ENCODE assay signal across 17 cellular contexts in the genomic region with DNA sequence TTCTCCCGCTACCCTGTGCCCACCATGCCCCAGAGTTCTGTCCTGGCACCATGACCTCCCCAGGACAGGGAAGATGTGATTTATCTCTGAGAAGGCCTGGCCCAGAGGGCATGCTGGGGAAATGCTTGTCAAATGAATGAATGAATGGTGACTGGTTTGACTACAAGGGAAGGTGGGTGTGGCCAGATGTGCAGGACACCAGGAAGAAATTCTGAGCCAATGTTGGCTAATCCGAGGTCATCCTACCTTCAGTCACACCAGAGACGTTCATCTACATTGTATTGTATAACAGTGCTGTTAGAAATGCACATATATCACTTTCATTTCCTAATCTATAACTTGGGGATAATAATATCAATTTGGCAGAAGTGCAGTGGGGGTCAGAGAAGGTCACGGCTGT.
"Had no signal": no experiment of that assay in that cellular context is flagged by ENCODE, and none has a peak within 500 bp of the region (broad histone marks: within the 10 kb centered on the region; RNA-seq: fewer than 3 reads in every experiment).

No MANE protein-coding gene starts in this region.

- H3K4me3 Mint-ChIP-seq: activated CD8-positive, alpha-beta T cell treated with anti-CD3 and anti-CD28 coated beads, Interleukin-2, amount 10 ng/mL, durations not matched to agents 7 days and 5 days; activated naive CD8-positive, alpha-beta T cell; activated T-cell treated with anti-CD3 and anti-CD28 coated beads, Interleukin-2, amount 50 U/mL, for 72 hours; endodermal cell; nephron progenitor cell; stimulated activated effector memory CD8-positive, alpha-beta T cell treated with anti-CD3 and anti-CD28 coated beads, Interleukin-12 subunit alpha, Interleukin-12 subunit beta, amount 100 ng/mL, for 72 hours; WTC11 had no signal

- H3K4me1 Mint-ChIP-seq: endodermal cell; nephron progenitor cell; stimulated activated effector memory CD8-positive, alpha-beta T cell treated with anti-CD3 and anti-CD28 coated beads, Interleukin-12 subunit alpha, Interleukin-12 subunit beta, amount 100 ng/mL, for 72 hours had no signal

- H3K9me3 ChIP-seq: tibial artery, vagina had no signal

- H3K36me3 ChIP-seq: brain microvascular endothelial cell, tibial artery, vagina had no signal

- ATAC-seq: activated CD8-positive, alpha-beta T cell treated with anti-CD3 and anti-CD28 coated beads, Interleukin-2, amount 10 ng/mL, durations not matched to agents 7 days and 5 days; activated T-cell treated with anti-CD3 and anti-CD28 coated beads, Interleukin-2, amount 50 U/mL, for 72 hours; stimulated activated effector memory CD8-positive, alpha-beta T cell treated with anti-CD3 and anti-CD28 coated beads, Interleukin-12 subunit alpha, Interleukin-12 subunit beta, amount 100 ng/mL, for 72 hours; WTC11 had no signal

- H3K27me3 ChIP-seq: brain microvascular endothelial cell, vagina had no signal

- FAIRE-seq: keratinocyte, TTC549 had no signal

- H3K36me3 Mint-ChIP-seq: activated naive CD8-positive, alpha-beta T cell; stimulated activated effector memory CD8-positive, alpha-beta T cell treated with anti-CD3 and anti-CD28 coated beads, Interleukin-12 subunit alpha, Interleukin-12 subunit beta, amount 100 ng/mL, for 72 hours; WTC11 had no signal

- H3K4me3 ChIP-seq: tibial artery, vagina had no signal

- H3K4me1 ChIP-seq: tibial artery had no signal

- DNase-seq: activated CD4-positive, alpha-beta T cell treated with anti-CD3 and anti-CD28 coated beads for 4 hours; activated CD8-positive, alpha-beta memory T cell treated with anti-CD3 and anti-CD28 coated beads, Interleukin-2, amount 50 U/mL, for 4 hours; activated CD8-positive, alpha-beta T cell treated with anti-CD3 and anti-CD28 coated beads, Interleukin-2, amount 10 ng/mL, durations not matched to agents 7 days and 5 days; activated gamma-delta T cell; activated T-cell treated with anti-CD3 and anti-CD28 coated beads, Interleukin-2, amount 50 U/mL, for 72 hours; endodermal cell; erythroblast; hippocampal formation; nephron progenitor cell; tibial artery had no signal

- H3K27ac Mint-ChIP-seq: activated CD8-positive, alpha-beta T cell treated with anti-CD3 and anti-CD28 coated beads, Interleukin-2, amount 10 ng/mL, durations not matched to agents 7 days and 5 days; activated naive CD8-positive, alpha-beta T cell; activated T-cell treated with anti-CD3 and anti-CD28 coated beads, Interleukin-2, amount 50 U/mL, for 72 hours; endodermal cell; nephron progenitor cell; stimulated activated effector memory CD8-positive, alpha-beta T cell treated with anti-CD3 and anti-CD28 coated beads, Interleukin-12 subunit alpha, Interleukin-12 subunit beta, amount 100 ng/mL, for 72 hours; WTC11 had no signal

- H3K9me3 Mint-ChIP-seq: activated T-cell treated with anti-CD3 and anti-CD28 coated beads, Interleukin-2, amount 50 U/mL, for 72 hours; endodermal cell; stimulated activated effector memory CD8-positive, alpha-beta T cell treated with anti-CD3 and anti-CD28 coated beads, Interleukin-12 subunit alpha, Interleukin-12 subunit beta, amount 100 ng/mL, for 72 hours; WTC11 had no signal

- H3K27ac ChIP-seq: brain microvascular endothelial cell, tibial artery, vagina had no signal

- H3K27me3 Mint-ChIP-seq: activated naive CD8-positive, alpha-beta T cell had no signal
